Comparison of ENCODE assay signal across 1 cellular context in genomic region chr17:55492951-55493350, GRCh38.
TF ChIP-seq lines count a peak whose summit lies in the region.

No MANE protein-coding gene starts in this region.

TF ChIP-seq in K562, 482 proteins besides CTCF, POLR2A, EP300 and RAD21:
- TF ChIP-seq TCF15 (CRISPR knock-in tag; IDR thresholded peaks at IDR 0.05) (no peak), TFAM (CRISPR knock-in tag; conservative IDR thresholded peaks at IDR 0.05) (no peak), CHD2 (IDR thresholded peaks at IDR 0.05; ENCODE audit: low read depth, low read length) (no peak), XRCC5 (IDR thresholded peaks at IDR 0.05; ENCODE audit: low read depth, low read length) (no peak), ZNF175 (CRISPR knock-in tag; IDR thresholded peaks at IDR 0.05; ENCODE audit: low read depth) (no peak), JUNB (CRISPR knock-in tag; conservative IDR thresholded peaks at IDR 0.05) (no peak)
TF ChIP-seq in K562: peak in this region for 0.
